17 cellular contexts compared by ENCODE assay signal in the genomic region with DNA sequence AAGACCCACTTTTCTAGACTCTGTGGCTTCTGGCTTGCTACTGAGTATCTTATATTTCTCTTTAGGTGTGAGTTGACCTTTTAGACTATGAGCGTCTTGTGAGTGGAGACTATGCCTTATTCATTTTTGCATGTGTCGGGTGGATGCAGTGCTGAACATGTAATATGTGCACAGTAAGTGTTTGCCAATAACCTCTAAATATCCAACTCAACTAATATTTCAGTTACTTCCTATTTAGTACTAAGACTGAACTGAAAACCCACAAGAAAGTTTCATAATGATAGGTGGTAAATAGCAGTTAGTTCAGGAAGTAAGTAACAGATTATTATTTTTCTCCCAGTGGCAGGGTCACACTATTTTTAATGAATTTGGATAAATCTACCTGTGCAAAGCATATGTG.
DNase-seq lines count a peak whose midpoint lies in the region; ATAC-seq and TF ChIP-seq lines count a peak whose summit lies in the region.
"Had no signal": no experiment of that assay in that cellular context is flagged by ENCODE, and none has a peak within 500 bp of the region (broad histone marks: within the 10 kb centered on the region; RNA-seq: fewer than 3 reads in every experiment).

No MANE protein-coding gene starts in this region.

- intact Hi-C loops in left ventricle myocardium superior (cut with micrococcal nuclease) (no loop called here), left ventricle myocardium inferior (cut with micrococcal nuclease) (no loop called here), testis (cut with DNase I; ENCODE audit: low total_unique reads) (no loop called here), adrenal gland (cut with DNase I) (no loop called here)

- H3K36me3 ChIP-seq in left ventricle myocardium inferior = no peaks in the 10 kb centered on the region
- no peaks in the 10 kb centered on the region for H3K36me3 ChIP-seq in testis (ENCODE audit: low read depth, missing control alignments)
- H3K36me3 ChIP-seq in adrenal gland (replicated peaks in 1 of 2) = no peaks in the 10 kb centered on the region

- H3K4me3 ChIP-seq in left ventricle myocardium inferior (no peak overlapping the region), NB4 (ENCODE audit: low read depth, low read length) (no peak overlapping the region), testis (no peak overlapping the region), adrenal gland (no peak overlapping the region)
- H3K4me3 ChIP-seq: coronary artery had no signal

- 89 to 93% methylated on average over 2 of the region's 2 CpGs for WGBS in testis, 2 donors
- WGBS in adrenal gland, 4 donors = 43 to 85% (median 67%) methylated on average over 2 of the region's 2 CpGs

- H3K4me1 ChIP-seq in left ventricle myocardium inferior (no peaks in the 10 kb centered on the region), testis (no peaks in the 10 kb centered on the region), adrenal gland (replicated peaks in 1 of 2) (no peaks in the 10 kb centered on the region)

- no peaks in the 10 kb centered on the region for H3K27me3 ChIP-seq in left ventricle myocardium inferior (ENCODE audit: low read depth)
- no peaks in the 10 kb centered on the region for H3K27me3 ChIP-seq in testis
- H3K27me3 ChIP-seq in adrenal gland = no peaks in the 10 kb centered on the region

- H3K9me3 ChIP-seq in left ventricle myocardium inferior (replicated peaks) = peaks cover 12% of the 10 kb centered on the region
- H3K9me3 ChIP-seq in testis = no peaks in the 10 kb centered on the region
- no peaks in the 10 kb centered on the region for H3K9me3 ChIP-seq in adrenal gland (replicated peaks in 1 of 3)

- no peak for TF ChIP-seq CTCF in left ventricle myocardium inferior (IDR thresholded peaks at IDR 0.05; ENCODE audit: borderline replicate concordance)
- TF ChIP-seq CTCF in NB4 (IDR thresholded peaks at IDR 0.05; ENCODE audit: low read depth, low read length) = no peak
- TF ChIP-seq CTCF in testis (IDR thresholded peaks at IDR 0.05) = no peak
- no peak for TF ChIP-seq CTCF in adrenal gland (IDR thresholded peaks at IDR 0.05)

- H3K27ac ChIP-seq in left ventricle myocardium inferior (replicated peaks) = no peak overlapping the region
- H3K27ac ChIP-seq in testis = no peak overlapping the region
- no peak overlapping the region for H3K27ac ChIP-seq in adrenal gland
- H3K27ac ChIP-seq: coronary artery had no signal

- TF ChIP-seq POLR2A in NB4 (IDR thresholded peaks at IDR 0.05; ENCODE audit: extremely low read depth, insufficient read length) = no peak
- no peak for TF ChIP-seq POLR2A in testis (IDR thresholded peaks at IDR 0.05)
- TF ChIP-seq POLR2A in adrenal gland (IDR thresholded peaks at IDR 0.05) = no peak

- DNase-seq in left ventricle myocardium superior (no peak), left ventricle myocardium inferior (no peak), NB4 (ENCODE audit: low read depth) (peak; percentile 63), testis (no peak), adrenal gland (no peak), DMS153 (lab: John Stamatoyannopoulos, UW) (no peak), NAMALWA (ENCODE audit: low spot score) (no peak)
- DNase-seq: 8988T; activated CD8-positive, alpha-beta T cell treated with anti-CD3 and anti-CD28 coated beads for 36 hours; DMS79; foreskin fibroblast; NCI-H2171 treated with DMSO at 0.1 percent for 48 hours; SK-N-SH; stimulated activated CD4-positive, alpha-beta T cell treated with anti-CD3 and anti-CD28 coated beads, Interleukin-15, amount 100 ng/mL, for 24 hours; stimulated activated naive CD4-positive, alpha-beta T cell treated with Interleukin-2 at 50 U/mL for 16 hours had no signal

- ATAC-seq in left ventricle myocardium superior = peak; percentile 24
- peak; percentile 81 for ATAC-seq in HG02973 (IDR thresholded peaks at IDR 0.05; ENCODE audit: unreplicated experiment)
- ATAC-seq: activated CD8-positive, alpha-beta T cell treated with anti-CD3 and anti-CD28 coated beads for 36 hours had no signal
